Comparison of ENCODE assay signal across 1 cellular context in genomic region chr3:34582054-34582453, GRCh38.
TF ChIP-seq lines count a peak whose summit lies in the region.

No MANE protein-coding gene starts in this region.

TF ChIP-seq in H1, 55 proteins besides CTCF, POLR2A, EP300 and RAD21 (continued from another document):
- no peak for TF ChIP-seq CHD7 (IDR thresholded peaks at IDR 0.05; ENCODE audit: insufficient replicate concordance, low read length)
- TF ChIP-seq BACH1 (IDR thresholded peaks at IDR 0.05; ENCODE audit: low read length), result no peak
- no peak for TF ChIP-seq BCL11A (IDR thresholded peaks at IDR 0.05; ENCODE audit: low read depth in 2 of 2, low read length in 2 of 2)
- TF ChIP-seq E2F6 (IDR thresholded peaks at IDR 0.05), result no peak
- TF ChIP-seq RNF2 (IDR thresholded peaks at IDR 0.05; ENCODE audit: borderline replicate concordance, low read depth, low read length, missing control alignments, poor library complexity, severe bottlenecking), result no peak
- no peak for TF ChIP-seq TAF1 (IDR thresholded peaks at IDR 0.05; ENCODE audit: low read depth, low read length)
- TF ChIP-seq SIX5 (IDR thresholded peaks at IDR 0.05; ENCODE audit: low read depth, low read length), result no peak
- no peak for TF ChIP-seq SP4 (IDR thresholded peaks at IDR 0.05; ENCODE audit: low read length)
- no peak for TF ChIP-seq SRF (IDR thresholded peaks at IDR 0.05; ENCODE audit: low read depth, low read length)
- no peak for TF ChIP-seq ATF3 (IDR thresholded peaks at IDR 0.05; ENCODE audit: insufficient read depth, low read depth, low read length)
- no peak for TF ChIP-seq CTBP2 (IDR thresholded peaks at IDR 0.05; ENCODE audit: borderline replicate concordance, insufficient read depth, insufficient read length, low read length)
- no peak for TF ChIP-seq EZH2 (IDR thresholded peaks at IDR 0.05; ENCODE audit: low read depth, low read length, severe bottlenecking)
- TF ChIP-seq JUN (IDR thresholded peaks at IDR 0.05; ENCODE audit: low read depth, low read length), result no peak
- TF ChIP-seq ZNF274 (IDR thresholded peaks at IDR 0.05; ENCODE audit: borderline replicate concordance, extremely low read depth, low read length), result no peak
